In the genomic region with DNA sequence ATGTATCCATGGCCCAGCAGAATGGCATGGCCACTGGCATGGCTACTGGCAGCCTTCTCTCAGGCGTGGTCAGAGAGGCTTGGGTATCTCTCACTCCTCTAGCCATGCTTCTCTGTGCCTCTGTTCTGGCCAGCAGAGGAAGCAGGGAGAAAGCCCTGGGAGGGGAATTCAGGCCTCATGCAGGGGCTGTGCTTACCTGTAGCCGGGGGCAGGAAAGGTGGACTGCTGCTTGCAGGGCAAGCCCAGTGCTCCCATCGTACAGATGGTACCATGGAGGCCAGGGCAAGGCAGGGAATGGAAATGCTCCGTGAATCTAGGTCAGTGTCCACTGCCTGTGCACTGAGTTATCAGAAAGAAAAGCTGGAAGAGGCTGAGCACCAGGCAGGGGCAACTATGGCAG, we compare ENCODE assay signal across 31 cellular contexts. TPM values are rescaled to one million over a fixed set of nuclear protein-coding genes. Genes with fewer than 3 reads are reported as not detected.
"Had no signal": no experiment of that assay in that cellular context is flagged by ENCODE, and none has a peak within 500 bp of the region (broad histone marks: within the 10 kb centered on the region; RNA-seq: fewer than 3 reads in every experiment).

No MANE protein-coding gene starts in this region.

- ATAC-seq: heart left ventricle; left colon; left ventricle myocardium superior; sciatic nerve; stimulated activated memory B cell treated with anti-CD40 and anti-IgM and Interleukin-4, amounts not matched to agents 10 μg/mL and 1 μg/mL and 100 μg/mL, for 72 hours had no signal

- H3K27me3 ChIP-seq: colonic mucosa, testis had no signal

- H3K27ac ChIP-seq: colonic mucosa, heart left ventricle, spleen, testis, transverse colon had no signal

- H3K9me3 Mint-ChIP-seq: nephron; stimulated activated memory B cell treated with anti-CD40 and anti-IgM and Interleukin-4, amounts not matched to agents 10 μg/mL and 1 μg/mL and 100 μg/mL, for 72 hours; stimulated activated naive CD8-positive, alpha-beta T cell treated with anti-CD3 and anti-CD28 coated beads, Interleukin-15, Interleukin-2, amounts not matched to agents 100 ng/mL and 50 ng/mL, for 24 hours had no signal

- H3K36me3 ChIP-seq: colonic mucosa, heart left ventricle, spleen, transverse colon had no signal

- H3K36me3 Mint-ChIP-seq: naive B cell; stimulated activated memory B cell treated with anti-CD40 and anti-IgM and Interleukin-4, amounts not matched to agents 10 μg/mL and 1 μg/mL and 100 μg/mL, for 72 hours had no signal

- H3K9me3 ChIP-seq: colonic mucosa, heart left ventricle, spleen, testis, transverse colon had no signal

- H3K27ac Mint-ChIP-seq: naive B cell; nephron; stimulated activated memory B cell treated with anti-CD40 and anti-IgM and Interleukin-4, amounts not matched to agents 10 μg/mL and 1 μg/mL and 100 μg/mL, for 72 hours; stimulated activated naive CD8-positive, alpha-beta T cell treated with anti-CD3 and anti-CD28 coated beads, Interleukin-15, Interleukin-2, amounts not matched to agents 100 ng/mL and 50 ng/mL, for 24 hours had no signal

- H3K4me1 Mint-ChIP-seq: nephron; stimulated activated memory B cell treated with anti-CD40 and anti-IgM and Interleukin-4, amounts not matched to agents 10 μg/mL and 1 μg/mL and 100 μg/mL, for 72 hours had no signal

- H3K4me3 ChIP-seq: colonic mucosa, heart left ventricle, spleen, testis, transverse colon had no signal

- H3K4me1 ChIP-seq: colonic mucosa, spleen, testis, transverse colon had no signal

- FAIRE-seq: frontal cortex, urothelium cell line had no signal

- DNase-seq: colonic mucosa; dermis blood vessel endothelial cell; effector CD4-positive, alpha-beta T cell; heart left ventricle; hippocampal formation; left colon; left ventricle myocardium superior; mesendoderm; naive B cell; posterior cingulate gyrus; spleen; stimulated activated CD4-positive, alpha-beta T cell treated with anti-CD3 and anti-CD28 coated beads, Interleukin-15, amount 100 ng/mL, for 24 hours; stimulated activated CD4-positive, alpha-beta T cell treated with anti-CD3 and anti-CD28 coated beads, Interleukin-1b, Interleukin-23, amount 100 ng/mL, for 48 hours; stimulated activated CD4-positive, alpha-beta T cell treated with anti-CD3 and anti-CD28 coated beads, Interleukin-4, amount 100 ng/mL, for 24 hours; testis; transverse colon had no signal

- H3K4me3 Mint-ChIP-seq: naive B cell; nephron; stimulated activated memory B cell treated with anti-CD40 and anti-IgM and Interleukin-4, amounts not matched to agents 10 μg/mL and 1 μg/mL and 100 μg/mL, for 72 hours; stimulated activated naive CD8-positive, alpha-beta T cell treated with anti-CD3 and anti-CD28 coated beads, Interleukin-15, Interleukin-2, amounts not matched to agents 100 ng/mL and 50 ng/mL, for 24 hours had no signal

RNA-seq across cellular contexts. Expression of gene OR13J1, which starts 2.7 kb away (rescaled TPM):
- total RNA-seq: colonic mucosa, dermis blood vessel endothelial cell, fibroblast of lung, frontal cortex, glomerular endothelial cell, heart left ventricle, kidney epithelial cell, left colon, left ventricle myocardium superior, lung microvascular endothelial cell, osteoblast, pulmonary artery endothelial cell, sciatic nerve, skeletal muscle tissue, spleen, subcutaneous adipose tissue, testis had no signal
- polyA plus RNA-seq: esophagus, fibroblast of lung, heart left ventricle, spleen had no signal

RNA-seq across cellular contexts. Expression of gene FAM221B, which starts 39.0 kb away (rescaled TPM):
- total RNA-seq: dermis blood vessel endothelial cell, fibroblast of lung, frontal cortex, glomerular endothelial cell, heart left ventricle, kidney epithelial cell, left ventricle myocardium superior, lung microvascular endothelial cell, osteoblast, pulmonary artery endothelial cell, sciatic nerve, skeletal muscle tissue, spleen, subcutaneous adipose tissue had no signal
- polyA plus RNA-seq: esophagus, fibroblast of lung, heart left ventricle, spleen had no signal

RNA-seq across cellular contexts. Expression of gene SPAAR, which starts 41.8 kb away (rescaled TPM):
- total RNA-seq: kidney epithelial cell had no signal
